ENCODE assay signal across 12 cellular contexts in genomic region chrX:69362889-69363288, GRCh38.
DNase-seq lines count a peak whose midpoint lies in the region; ATAC-seq and TF ChIP-seq lines count a peak whose summit lies in the region.
"Had no signal": no experiment of that assay in that cellular context is flagged by ENCODE, and none has a peak within 500 bp of the region (broad histone marks: within the 10 kb centered on the region; RNA-seq: fewer than 3 reads in every experiment).

No MANE protein-coding gene starts in this region.

- H3K27me3 ChIP-seq in BLaER1: peaks cover 96% of the 10 kb centered on the region
- H3K27me3 ChIP-seq in Loucy (ENCODE audit: insufficient read depth, low read length, poor library complexity, severe bottlenecking): no peaks in the 10 kb centered on the region
- H3K27me3 ChIP-seq: testis had no signal

- no peak overlapping the region for H3K4me3 ChIP-seq in BLaER1
- no peak overlapping the region for H3K4me3 ChIP-seq in Loucy (ENCODE audit: low read length, poor library complexity, severe bottlenecking)
- H3K4me3 ChIP-seq: testis had no signal

- peak overlapping the region; percentile 43 for H3K27ac ChIP-seq in BLaER1
- H3K27ac ChIP-seq: testis had no signal

- H3K4me1 ChIP-seq in BLaER1 (peaks cover 19% of the 10 kb centered on the region), Loucy (ENCODE audit: insufficient read depth, low read length, poor library complexity, severe bottlenecking) (no peaks in the 10 kb centered on the region)
- H3K4me1 ChIP-seq: testis had no signal

- peak overlapping the region; percentile 18; the same call in 1 of the 2 replicates for H3K9ac ChIP-seq in BLaER1
- no peak overlapping the region for H3K9ac ChIP-seq in Loucy (ENCODE audit: low read depth, low read length, poor library complexity, severe bottlenecking)

- H3F3A ChIP-seq in Loucy (ENCODE audit: low read depth): no peaks in the 10 kb centered on the region

- DNase-seq in kidney tubule cell (ENCODE audit: low spot score) (peak; percentile 47), iPS-NIHi7 (ENCODE audit: extremely low spot score) (no peak), cerebellum (ENCODE audit: low spot score) (no peak)
- no peak for DNase-seq in activated CD4-positive, alpha-beta T cell treated with anti-CD3 and anti-CD28 coated beads, Interleukin-2, amount 50 U/mL, for 48 hours
- DNase-seq: hippocampal formation; stimulated activated CD4-positive, alpha-beta T cell treated with anti-CD3 and anti-CD28 coated beads, Interleukin-1b, Interleukin-23, amount 100 ng/mL, for 48 hours; testis had no signal

- H3K79me2 ChIP-seq in Loucy (ENCODE audit: insufficient read depth, low read length): no peaks in the 10 kb centered on the region

- no peaks in the 10 kb centered on the region for H4K20me1 ChIP-seq in BLaER1
- H4K20me1 ChIP-seq in Loucy (ENCODE audit: insufficient read depth, low read length, poor library complexity, severe bottlenecking): no peaks in the 10 kb centered on the region

- ATAC-seq in GM21360 (IDR thresholded peaks at IDR 0.05; ENCODE audit: unreplicated experiment) (peak; percentile 85), HG03442 (IDR thresholded peaks at IDR 0.05; ENCODE audit: unreplicated experiment) (no peak)
- ATAC-seq: CD8-positive, alpha-beta T cell had no signal

- H2AFZ ChIP-seq in Loucy (ENCODE audit: low read length): 0 out of 2 replicates have a peak overlapping the region, but pooled peaks have one; percentile 27

- H3K36me3 ChIP-seq in BLaER1: no peaks in the 10 kb centered on the region
- H3K36me3 ChIP-seq in Loucy (ENCODE audit: insufficient read depth, low read length): no peaks in the 10 kb centered on the region

- no peak for TF ChIP-seq CTCF in Loucy (conservative IDR thresholded peaks at IDR 0.05; ENCODE audit: low read length)

- H3K4me2 ChIP-seq in BLaER1 (peak overlapping the region; percentile 54), Loucy (ENCODE audit: low read depth, low read length, poor library complexity, severe bottlenecking) (no peak overlapping the region)

- no peaks in the 10 kb centered on the region for H3K9me2 ChIP-seq in Loucy (replicated peaks; ENCODE audit: low read depth, low read length)

- 0 out of 2 replicates have a peak, but pooled peaks cover 4% of the 10 kb centered on the region for H3K9me3 ChIP-seq in BLaER1
- no peaks in the 10 kb centered on the region for H3K9me3 ChIP-seq in Loucy (ENCODE audit: insufficient read depth, low read depth, low read length)
- H3K9me3 ChIP-seq: testis had no signal
